In the genomic region with DNA sequence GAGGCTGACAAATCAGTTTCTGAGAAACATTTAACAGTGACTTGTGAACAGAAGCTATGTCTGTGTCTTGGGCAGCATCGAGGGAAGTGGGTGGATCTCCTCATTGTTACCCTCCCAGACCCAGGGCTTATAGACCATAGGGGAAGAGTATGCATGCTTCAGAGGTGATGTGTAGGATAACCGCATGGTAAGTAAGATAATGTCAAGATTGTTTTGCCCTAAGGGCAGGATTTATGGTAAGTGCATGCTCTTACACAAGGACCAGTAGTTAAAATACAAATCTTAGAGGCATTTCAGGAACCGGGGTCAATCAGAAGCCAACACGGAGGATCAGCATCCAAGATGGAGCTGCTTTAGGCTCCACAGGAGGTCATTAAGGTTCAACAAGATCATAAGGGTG, we compare ENCODE assay signal across 25 cellular contexts. TPM values are rescaled to one million over a fixed set of nuclear protein-coding genes. Genes with fewer than 3 reads are reported as not detected.
"Had no signal": no experiment of that assay in that cellular context is flagged by ENCODE, and none has a peak within 500 bp of the region (broad histone marks: within the 10 kb centered on the region; RNA-seq: fewer than 3 reads in every experiment).

No MANE protein-coding gene starts in this region.

- H3K9me3 Mint-ChIP-seq: type B pancreatic cell had no signal

- H3K27me3 ChIP-seq: cardiac muscle cell, pancreas, right lobe of liver had no signal

- H3K27ac ChIP-seq: cardiac muscle cell, esophagus squamous epithelium, pancreas, right lobe of liver, stomach had no signal

- H3K4me1 Mint-ChIP-seq: memory B cell had no signal

- H3K9me3 ChIP-seq: pancreas, right lobe of liver had no signal

- DNase-seq: activated B cell treated with CpG ODN at 0.5 μM for 24 hours; activated CD4-positive, alpha-beta T cell treated with anti-CD3 and anti-CD28 coated beads, Interleukin-2, amount 10 ng/mL, durations not matched to agents 24 days and 14 days; activated CD8-positive, alpha-beta memory T cell treated with anti-CD3 and anti-CD28 coated beads for 24 hours; activated CD8-positive, alpha-beta memory T cell treated with anti-CD3 and anti-CD28 coated beads, Interleukin-2, amount 50 U/mL, for 48 hours; activated effector memory CD4-positive, alpha-beta T cell treated with Interleukin-2 at 50 U/mL for 16 hours; activated naive CD4-positive, alpha-beta T cell treated with anti-CD3 and anti-CD28 coated beads, Interleukin-2, amount 10 ng/mL, durations not matched to agents 7 days and 5 days; activated T-cell treated with anti-CD3 and anti-CD28 coated beads, Interleukin-2, amount 50 U/mL, for 48 hours; effector memory CD4-positive, alpha-beta T cell; esophagus squamous epithelium; mucosa of descending colon; naive B cell; pancreas; right lobe of liver; stimulated activated CD4-positive, alpha-beta T cell treated with anti-CD3 and anti-CD28 coated beads, Interleukin-4, amount 100 ng/mL, for 24 hours; stomach had no signal

- H3K36me3 Mint-ChIP-seq: naive B cell; stimulated activated effector memory CD8-positive, alpha-beta T cell treated with anti-CD3 and anti-CD28 coated beads, Interleukin-12 subunit alpha, Interleukin-12 subunit beta, amount 100 ng/mL, for 72 hours; type B pancreatic cell had no signal

- H3K4me3 Mint-ChIP-seq: activated B cell treated with CpG ODN at 0.5 μM for 24 hours; activated CD4-positive, alpha-beta T cell treated with anti-CD3 and anti-CD28 coated beads, Interleukin-2, amount 10 ng/mL, durations not matched to agents 24 days and 14 days; activated naive CD4-positive, alpha-beta T cell treated with anti-CD3 and anti-CD28 coated beads, Interleukin-2, amount 10 ng/mL, durations not matched to agents 7 days and 5 days; dendritic cell treated with granulocyte-macrophage colony-stimulating factor and Interleukin-4, amounts not matched to agents 40 ng/mL and 50 ng/mL, for 4 days; memory B cell; stimulated activated effector memory CD8-positive, alpha-beta T cell treated with anti-CD3 and anti-CD28 coated beads, Interleukin-12 subunit alpha, Interleukin-12 subunit beta, amount 100 ng/mL, for 72 hours; T-helper 2 cell treated with Interferon-gamma antibody and Interleukin-4, amounts not matched to agents 5 μg/mL and 100 μg/mL, for 36 hours; type B pancreatic cell had no signal

- H3K4me3 ChIP-seq: cardiac muscle cell, esophagus squamous epithelium, mucosa of descending colon, pancreas, right lobe of liver, smooth muscle cell, stomach had no signal

- ATAC-seq: mucosa of descending colon; pancreas; right lobe of liver; stimulated activated effector memory CD8-positive, alpha-beta T cell treated with anti-CD3 and anti-CD28 coated beads, Interleukin-12 subunit alpha, Interleukin-12 subunit beta, amount 100 ng/mL, for 72 hours had no signal

- H3K27me3 Mint-ChIP-seq: activated naive CD4-positive, alpha-beta T cell treated with anti-CD3 and anti-CD28 coated beads, Interleukin-2, amount 10 ng/mL, durations not matched to agents 7 days and 5 days; dendritic cell treated with granulocyte-macrophage colony-stimulating factor and Interleukin-4, amounts not matched to agents 40 ng/mL and 50 ng/mL, for 4 days had no signal

- H3K36me3 ChIP-seq: cardiac muscle cell, esophagus squamous epithelium, pancreas, right lobe of liver, stomach had no signal

- H3K27ac Mint-ChIP-seq: activated B cell treated with CpG ODN at 0.5 μM for 24 hours; activated CD4-positive, alpha-beta T cell treated with anti-CD3 and anti-CD28 coated beads, Interleukin-2, amount 10 ng/mL, durations not matched to agents 24 days and 14 days; memory B cell; stimulated activated effector memory CD8-positive, alpha-beta T cell treated with anti-CD3 and anti-CD28 coated beads, Interleukin-12 subunit alpha, Interleukin-12 subunit beta, amount 100 ng/mL, for 72 hours; T-helper 2 cell treated with Interferon-gamma antibody and Interleukin-4, amounts not matched to agents 5 μg/mL and 100 μg/mL, for 36 hours; type B pancreatic cell had no signal

- H3K4me1 ChIP-seq: esophagus squamous epithelium, pancreas, right lobe of liver had no signal

- H3K4me2 ChIP-seq: smooth muscle cell had no signal

RNA-seq across cellular contexts. Expression of gene S100B, which starts 22.8 kb away (rescaled TPM):
- total RNA-seq: activated B cell treated with CpG ODN at 0.5 μM for 24 hours; activated CD4-positive, alpha-beta T cell treated with anti-CD3 and anti-CD28 coated beads, Interleukin-2, amount 10 ng/mL, durations not matched to agents 24 days and 14 days; chondrocyte; endothelial cell of umbilical vein; pulmonary artery endothelial cell; smooth muscle cell had no signal
- polyA plus RNA-seq: endothelial cell of umbilical vein, smooth muscle cell had no signal
